ENCODE assay signal across 13 cellular contexts in genomic region chr16:56199164-56199563, GRCh38. TPM values are rescaled to one million over a fixed set of nuclear protein-coding genes. Genes with fewer than 3 reads are reported as not detected.
DNase-seq lines count a peak whose midpoint lies in the region; ATAC-seq and TF ChIP-seq lines count a peak whose summit lies in the region.
"Had no signal": no experiment of that assay in that cellular context is flagged by ENCODE, and none has a peak within 500 bp of the region (broad histone marks: within the 10 kb centered on the region; RNA-seq: fewer than 3 reads in every experiment).

No MANE protein-coding gene starts in this region.

- H3F3A ChIP-seq in PC-9 (ENCODE audit: insufficient read depth, low read depth) = peaks cover 5% of the 10 kb centered on the region; the same call in 1 of the 2 replicates

- intact Hi-C loops in PC-9 (cut with micrococcal nuclease; ENCODE audit: unreplicated experiment) = loop anchor here (5.0 kb wide), 1 partner anchor 103 kb away; no protein-coding TSS in a partner anchor

- H4K20me1 ChIP-seq in DND-41 (ENCODE audit: insufficient read depth, low read length) (peaks cover 5% of the 10 kb centered on the region; the same call in 1 of the 2 replicates), PC-9 (ENCODE audit: insufficient read depth) (no peaks in the 10 kb centered on the region)

- H3K4me3 ChIP-seq in DND-41 (ENCODE audit: low read depth in 1 of 2, low read length in 2 of 2) (no peak overlapping the region), PC-9 (no peak overlapping the region)

- TF ChIP-seq CTCF in DND-41 (IDR thresholded peaks at IDR 0.05; ENCODE audit: borderline replicate concordance, extremely low read depth, low read length, poor library complexity, severe bottlenecking) (no peak), PC-9 (conservative IDR thresholded peaks at IDR 0.05) (no peak)

- H3K27me3 ChIP-seq in DND-41 (ENCODE audit: insufficient read depth, low read length, poor library complexity) (no peaks in the 10 kb centered on the region), PC-9 (ENCODE audit: insufficient read depth, low read depth) (no peaks in the 10 kb centered on the region)

- peak overlapping the region; percentile 15 for H3K27ac Mint-ChIP-seq in activated T-helper 17 cell treated with anti-CD3 and anti-CD28 coated beads, Interleukin-2, amount 50 U/mL, for 72 hours

- H3K9me2 ChIP-seq in PC-9 (ENCODE audit: insufficient read depth) = no peaks in the 10 kb centered on the region

- H3K4me1 ChIP-seq in DND-41 (ENCODE audit: insufficient read depth, low read length) (peaks cover 94% of the 10 kb centered on the region), PC-9 (replicated peaks; ENCODE audit: insufficient read depth) (peaks cover 27% of the 10 kb centered on the region)

- peaks cover 4% of the 10 kb centered on the region for H3K27me3 Mint-ChIP-seq in activated T-helper 17 cell treated with anti-CD3 and anti-CD28 coated beads, Interleukin-2, amount 50 U/mL, for 72 hours

- CTCF ChIA-PET in PC-9 (lab: Charles Lee) = no interaction called here

- peak overlapping the region; percentile 44 for H3K4me3 Mint-ChIP-seq in activated T-helper 17 cell treated with anti-CD3 and anti-CD28 coated beads, Interleukin-2, amount 50 U/mL, for 72 hours

- H3K9ac ChIP-seq in DND-41 (ENCODE audit: low read depth, low read length) = no peak overlapping the region

- POLR2A ChIA-PET in PC-9 (lab: Charles Lee; ENCODE audit: unreplicated experiment) = no interaction called here

- BruUV-seq in PC-9 (replicated peaks; lab: Mats Ljungman, UMichigan) = no TSS peak

- H3K4me1 Mint-ChIP-seq in activated T-helper 17 cell treated with anti-CD3 and anti-CD28 coated beads, Interleukin-2, amount 50 U/mL, for 72 hours = peaks cover 22% of the 10 kb centered on the region

- H3K9me3 Mint-ChIP-seq in activated T-helper 17 cell treated with anti-CD3 and anti-CD28 coated beads, Interleukin-2, amount 50 U/mL, for 72 hours = no peaks in the 10 kb centered on the region
- H3K9me3 Mint-ChIP-seq: IgD-negative memory B cell had no signal

- peak overlapping the region; percentile 78 for H3K27ac ChIP-seq in DND-41 (ENCODE audit: low read length)
- no peak overlapping the region for H3K27ac ChIP-seq in PC-9

- DNase-seq in DND-41 (peak; percentile 34), superior temporal gyrus (ENCODE audit: extremely low spot score) (no peak), inferior parietal cortex (ENCODE audit: extremely low spot score) (no peak), PC-9 (no peak), HuH-7.5 (ENCODE audit: low spot score) (no peak)
- DNase-seq: amniotic stem cell, NCI-H510A treated with DMSO at 0.1 percent for 48 hours had no signal

- H2AFZ ChIP-seq in DND-41 (ENCODE audit: low read depth, low read length) (no peak overlapping the region), PC-9 (no peak overlapping the region)

- H3K9me3 ChIP-seq in DND-41 (ENCODE audit: insufficient read depth, low read length, severe bottlenecking) (no peaks in the 10 kb centered on the region), PC-9 (ENCODE audit: insufficient read depth, low read depth) (no peaks in the 10 kb centered on the region)

- no peaks in the 10 kb centered on the region for H3K36me3 Mint-ChIP-seq in activated T-helper 17 cell treated with anti-CD3 and anti-CD28 coated beads, Interleukin-2, amount 50 U/mL, for 72 hours (ENCODE audit: low read depth)
- H3K36me3 Mint-ChIP-seq: IgD-negative memory B cell had no signal

- peak overlapping the region; percentile 28; the same call in 1 of the 2 replicates for H3K4me2 ChIP-seq in DND-41 (ENCODE audit: insufficient read depth, low read length)
- H3K4me2 ChIP-seq in PC-9 = no peak overlapping the region

- H3K36me3 ChIP-seq in DND-41 (ENCODE audit: insufficient read depth, low read length) (no peaks in the 10 kb centered on the region), PC-9 (ENCODE audit: low read depth) (no peaks in the 10 kb centered on the region)

- H3K79me2 ChIP-seq in DND-41 (ENCODE audit: insufficient read depth, low read length) (peaks cover 34% of the 10 kb centered on the region), PC-9 (ENCODE audit: low read depth) (no peaks in the 10 kb centered on the region)

- ATAC-seq in DND-41 (ENCODE audit: insufficient read depth, low read depth) = no peak
- ATAC-seq in GM19328 (IDR thresholded peaks at IDR 0.05; ENCODE audit: unreplicated experiment) = peak; percentile 51
- ATAC-seq in HG03342 (IDR thresholded peaks at IDR 0.05; ENCODE audit: unreplicated experiment) = peak; percentile 42
- ATAC-seq in activated T-helper 17 cell treated with anti-CD3 and anti-CD28 coated beads, Interleukin-2, amount 50 U/mL, for 72 hours (replicated peaks) = peak; percentile 70

RNA-seq across cellular contexts. Expression of gene GNAO1, which starts 7.9 kb away (rescaled TPM):
- under 1 TPM; 0.41 to 0.74 TPM for total RNA-seq in activated T-helper 17 cell treated with anti-CD3 and anti-CD28 coated beads, Interleukin-2, amount 50 U/mL, for 72 hours
- 2.8 and 3.9 TPM in 2 replicates for total RNA-seq in PC-9 (2021)
- total RNA-seq: endothelial cell of umbilical vein, pulmonary artery endothelial cell had no signal
